9 cellular contexts compared by ENCODE assay signal in the genomic region with DNA sequence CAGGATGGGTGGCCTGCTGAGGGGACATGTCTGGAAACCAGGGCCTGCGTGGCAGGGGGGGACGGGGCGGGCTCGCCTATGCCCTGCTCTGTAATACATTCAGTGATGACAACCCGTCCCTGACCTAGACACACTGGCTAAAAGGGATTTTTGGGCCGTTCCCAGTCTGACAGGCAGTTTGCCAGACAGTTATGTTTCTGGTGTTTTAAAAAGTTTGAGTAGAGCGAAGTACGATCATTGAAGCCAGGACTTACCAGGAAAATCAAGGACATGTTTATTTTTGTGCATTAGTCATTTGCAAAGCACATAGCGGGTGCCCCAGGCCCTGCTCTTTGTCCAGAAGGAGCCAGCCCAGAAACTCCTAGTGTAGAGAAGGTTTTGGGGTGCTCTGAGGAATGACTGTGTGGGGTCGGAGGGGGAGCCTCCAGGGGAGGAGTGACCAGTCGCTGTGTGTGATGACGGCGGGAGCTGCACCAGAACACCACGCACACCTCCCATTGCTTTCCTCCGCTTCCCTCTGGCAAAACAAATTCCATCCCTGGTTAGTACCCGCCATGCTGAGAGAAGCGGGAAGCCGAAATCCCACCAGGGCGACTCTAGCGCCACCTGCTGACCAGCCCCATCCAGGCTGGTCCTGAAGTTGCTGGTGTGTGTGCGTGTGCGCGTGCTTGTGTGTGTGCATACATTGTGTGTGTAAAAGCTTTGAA. TPM values are rescaled to one million over a fixed set of nuclear protein-coding genes. Genes with fewer than 3 reads are reported as not detected.
DNase-seq lines count a peak whose midpoint lies in the region; ATAC-seq and TF ChIP-seq lines count a peak whose summit lies in the region.
"Had no signal": no experiment of that assay in that cellular context is flagged by ENCODE, and none has a peak within 500 bp of the region (broad histone marks: within the 10 kb centered on the region; RNA-seq: fewer than 3 reads in every experiment).

No MANE protein-coding gene starts in this region.

- peak; percentile 57 for DNase-seq in DND-41
- DNase-seq in LoVo (ENCODE audit: low spot score): peak; percentile 52
- peak; percentile 72 to 82 for DNase-seq in SHP77 (lab: John Stamatoyannopoulos, UW)
- DNase-seq in amniotic epithelial cell (ENCODE audit: low read depth): peak; percentile 81
- peak; percentile 83 for DNase-seq in left cardiac atrium
- DNase-seq in progenitor cell of endocrine pancreas (ENCODE audit: low spot score, unreplicated experiment): peak; percentile 77

- peaks cover 4% of the 10 kb centered on the region for H3K9me3 Mint-ChIP-seq in progenitor cell of endocrine pancreas (ENCODE audit: low read depth)

- H3K4me1 Mint-ChIP-seq in progenitor cell of endocrine pancreas (ENCODE audit: low read depth): no peaks in the 10 kb centered on the region

- no peak overlapping the region for H3K27ac Mint-ChIP-seq in progenitor cell of endocrine pancreas
- H3K27ac Mint-ChIP-seq: activated naive CD8-positive, alpha-beta T cell had no signal

- no peaks in the 10 kb centered on the region; the same call in 1 of the 2 replicates for H4K20me1 ChIP-seq in DND-41 (ENCODE audit: insufficient read depth, low read length)

- H3K27me3 ChIP-seq in DND-41 (ENCODE audit: insufficient read depth, low read length, poor library complexity): no peaks in the 10 kb centered on the region

- ATAC-seq in DND-41 (ENCODE audit: insufficient read depth, low read depth) (peak; percentile 49; the same call in 1 of the 3 replicates), left cardiac atrium (peak; percentile 46 to 59), GM21576 (IDR thresholded peaks at IDR 0.05; ENCODE audit: unreplicated experiment) (no peak), GM18511 (IDR thresholded peaks at IDR 0.05; ENCODE audit: unreplicated experiment) (no peak)

- H3K79me2 ChIP-seq in DND-41 (ENCODE audit: insufficient read depth, low read length): no peaks in the 10 kb centered on the region

- H3K36me3 Mint-ChIP-seq in progenitor cell of endocrine pancreas (ENCODE audit: insufficient read depth): peaks cover 40% of the 10 kb centered on the region
- H3K36me3 Mint-ChIP-seq: activated naive CD8-positive, alpha-beta T cell had no signal

- H3K36me3 ChIP-seq in DND-41 (ENCODE audit: insufficient read depth, low read length): no peaks in the 10 kb centered on the region

- H3K4me1 ChIP-seq in DND-41 (ENCODE audit: insufficient read depth, low read length): no peaks in the 10 kb centered on the region

- no peak overlapping the region for H3K4me3 Mint-ChIP-seq in progenitor cell of endocrine pancreas (ENCODE audit: low read depth)
- H3K4me3 Mint-ChIP-seq: activated naive CD8-positive, alpha-beta T cell had no signal

- no peak overlapping the region for H3K27ac ChIP-seq in DND-41 (ENCODE audit: low read length)

- intact Hi-C loops in left cardiac atrium (cut with DNase I): loop anchor here (1.0 to 5.0 kb wide), 4 partner anchors 111 to 286 kb away; no protein-coding TSS in a partner anchor

- H3K4me2 ChIP-seq in DND-41 (ENCODE audit: insufficient read depth, low read length): no peak overlapping the region

- H2AFZ ChIP-seq in DND-41 (ENCODE audit: low read depth, low read length): no peak overlapping the region

- H3K27me3 Mint-ChIP-seq in progenitor cell of endocrine pancreas: no peaks in the 10 kb centered on the region
- H3K27me3 Mint-ChIP-seq: activated naive CD8-positive, alpha-beta T cell had no signal

- H3K9me3 ChIP-seq in DND-41 (ENCODE audit: insufficient read depth, low read length, severe bottlenecking): no peaks in the 10 kb centered on the region

- H3K4me3 ChIP-seq in DND-41 (ENCODE audit: low read depth in 1 of 2, low read length in 2 of 2): no peak overlapping the region

- H3K9ac ChIP-seq in DND-41 (ENCODE audit: low read depth, low read length): no peak overlapping the region

- TF ChIP-seq CTCF in DND-41 (IDR thresholded peaks at IDR 0.05; ENCODE audit: borderline replicate concordance, extremely low read depth, low read length, poor library complexity, severe bottlenecking) (peak; percentile 83), progenitor cell of endocrine pancreas (IDR thresholded peaks at IDR 0.05; ENCODE audit: unreplicated experiment) (peak; percentile 90)

RNA-seq across cellular contexts. Expression of a gene that starts 50.8 kb away (rescaled TPM):
- total RNA-seq in left cardiac atrium (100 to 1,000 TPM; 251 to 348 TPM), progenitor cell of endocrine pancreas (257 and 258 TPM in 2 replicates)

Comparison
In these comparisons a context has a peak if more than half of its experiments do, and no peak if none do; other contexts are left out.
1. ATAC-seq: peak in DND-41 (single experiment) and left cardiac atrium (2 of 2); none in GM21576 (single experiment) and GM18511 (single experiment).
2. Peak in every context shown above with its lines, with median percentiles within 50 percentile points of each other: DNase-seq.